ENCODE assay signal across 22 cellular contexts in the genomic region with DNA sequence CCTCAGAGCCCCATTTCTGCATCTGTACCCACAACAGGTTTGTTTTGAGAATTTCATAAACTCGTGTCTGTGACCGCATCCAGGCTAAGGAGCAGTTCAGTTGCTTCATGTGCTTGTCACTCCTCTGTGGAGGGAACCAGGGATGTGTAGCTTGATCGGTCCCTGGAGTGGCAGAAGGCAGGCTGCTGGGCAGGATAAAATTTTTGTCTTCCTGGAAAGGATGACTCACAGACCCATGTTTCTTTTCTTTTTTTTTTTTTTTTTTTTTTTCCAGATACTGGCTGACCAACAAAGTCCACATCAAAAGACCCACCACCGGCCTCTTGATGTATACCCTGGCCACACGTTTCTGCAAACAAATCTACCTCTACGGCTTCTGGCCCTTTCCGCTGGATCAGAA.
DNase-seq lines count a peak whose midpoint lies in the region; ATAC-seq and TF ChIP-seq lines count a peak whose summit lies in the region.
"Had no signal": no experiment of that assay in that cellular context is flagged by ENCODE, and none has a peak within 500 bp of the region (broad histone marks: within the 10 kb centered on the region; RNA-seq: fewer than 3 reads in every experiment).

No MANE protein-coding gene starts in this region.

- H4K8ac ChIP-seq in trophoblast cell (ENCODE audit: low read depth, low read length): no peak overlapping the region

- H3K79me1 ChIP-seq in trophoblast cell (ENCODE audit: low read length): no peaks in the 10 kb centered on the region

- ATAC-seq in GM18861 (IDR thresholded peaks at IDR 0.05; ENCODE audit: unreplicated experiment): no peak
- ATAC-seq: Panc1, SK-N-SH treated with all-trans-retinoic acid at 6 μM for 48 hours had no signal

- no peak overlapping the region for H2AK5ac ChIP-seq in trophoblast cell (ENCODE audit: low read length)

- H3K4me2 ChIP-seq in BLaER1 (0 out of 2 replicates have a peak overlapping the region, but pooled peaks have one; percentile 22), trophoblast cell (ENCODE audit: low read length) (no peak overlapping the region)

- no peak overlapping the region for H3K23ac ChIP-seq in trophoblast cell (ENCODE audit: low read length)

- H3K4ac ChIP-seq in trophoblast cell (ENCODE audit: low read depth, low read length): no peak overlapping the region

- TF ChIP-seq CTCF in astrocyte of the spinal cord (IDR thresholded peaks at IDR 0.05; ENCODE audit: low read depth, low read length): no peak

- no peak overlapping the region for H3K4me3 ChIP-seq in BLaER1
- no peak overlapping the region for H3K4me3 ChIP-seq in astrocyte of the spinal cord (ENCODE audit: low read depth, low read length)
- H3K4me3 ChIP-seq in trophoblast cell (ENCODE audit: low read depth, low read length): no peak overlapping the region

- no peak overlapping the region for H4K12ac ChIP-seq in trophoblast cell (ENCODE audit: low read depth, low read length)

- no peak overlapping the region for H3K18ac ChIP-seq in trophoblast cell (ENCODE audit: low read length)

- H3K79me2 ChIP-seq in trophoblast cell (ENCODE audit: control insufficient read depth, insufficient read depth, low read length, poor library complexity): no peaks in the 10 kb centered on the region

- H3K9me3 ChIP-seq in BLaER1 (no peaks in the 10 kb centered on the region), trophoblast cell (ENCODE audit: insufficient read depth, low read depth, low read length) (no peaks in the 10 kb centered on the region)

- H3K27me3 ChIP-seq in BLaER1: no peaks in the 10 kb centered on the region
- no peaks in the 10 kb centered on the region for H3K27me3 ChIP-seq in trophoblast cell (ENCODE audit: insufficient read depth, low read length)

- H4K91ac ChIP-seq in trophoblast cell (ENCODE audit: low read depth, low read length): no peak overlapping the region

- no peak overlapping the region for H2BK120ac ChIP-seq in trophoblast cell (ENCODE audit: insufficient read depth, low read length, poor library complexity)

- no peak overlapping the region for H3K9ac ChIP-seq in BLaER1
- H3K9ac ChIP-seq in trophoblast cell (ENCODE audit: low read length): no peak overlapping the region

- in situ Hi-C loops in astrocyte of the spinal cord (cut with HindIII; ENCODE audit: low sequenced_read_pairs): no loop called here

- H3K36me3 ChIP-seq in BLaER1 (peaks cover 89% of the 10 kb centered on the region), trophoblast cell (ENCODE audit: control insufficient read depth in 1 of 2, insufficient read depth in 2 of 2, low read length in 2 of 2) (no peaks in the 10 kb centered on the region)

- H3K27ac ChIP-seq in BLaER1 (no peak overlapping the region), trophoblast cell (ENCODE audit: low read depth, low read length) (no peak overlapping the region)
- H3K27ac ChIP-seq: HL-60 had no signal

- H2BK12ac ChIP-seq in trophoblast cell (ENCODE audit: low read length): no peak overlapping the region

- peak; percentile 26 for DNase-seq in LoVo (ENCODE audit: low spot score)
- DNase-seq in astrocyte of the spinal cord (ENCODE audit: low read depth, low spot score): peak; percentile 26
- peak; percentile 32 to 48 for DNase-seq in trophoblast cell
- DNase-seq in SKM-1 (lab: John Stamatoyannopoulos, UW; ENCODE audit: unreplicated experiment): no peak
- no peak for DNase-seq in AML-193 (lab: John Stamatoyannopoulos, UW)
- no peak for DNase-seq in EL
- DNase-seq: ACHN, C1 segment of cervical spinal cord, COR-L47, GOT3, HFFc6, KBM-7, MM.1S, NCI-H1105, NCI-H1694 treated with DMSO at 0.1 percent for 48 hours, NCI-H774, Right ventricle myocardium superior had no signal

- H2BK5ac ChIP-seq in trophoblast cell (ENCODE audit: low read depth, low read length, poor library complexity): no peak overlapping the region

- H3K4me1 ChIP-seq in BLaER1 (peaks cover 14% of the 10 kb centered on the region), trophoblast cell (ENCODE audit: control insufficient read depth in 1 of 2, insufficient read depth in 2 of 2, low read length in 2 of 2) (peaks cover 2 to 5% of the 10 kb centered on the region in 2 experiments)

- H4K20me1 ChIP-seq in BLaER1: no peaks in the 10 kb centered on the region

- H2AFZ ChIP-seq in trophoblast cell (ENCODE audit: insufficient read depth, low read length, poor library complexity): no peak overlapping the region

- WGBS in trophoblast cell (ENCODE audit: extremely low coverage, insufficient coverage, insufficient read length): no CpG with 5 or more reads among the region's 7 CpGs

- no peak overlapping the region for H3K14ac ChIP-seq in trophoblast cell (ENCODE audit: low read length)

Comparison
In these comparisons a context has a peak if more than half of its experiments do, and no peak if none do; other contexts are left out.
1. DNase-seq: peak in LoVo (single experiment), astrocyte of the spinal cord (single experiment) and trophoblast cell (2 of 2); none in SKM-1 (single experiment), AML-193 (0 of 2) and EL (single experiment).